26 cellular contexts compared by ENCODE assay signal in genomic region chr14:51921026-51921425, GRCh38.
"Had no signal": no experiment of that assay in that cellular context is flagged by ENCODE, and none has a peak within 500 bp of the region (broad histone marks: within the 10 kb centered on the region; RNA-seq: fewer than 3 reads in every experiment).

No MANE protein-coding gene starts in this region.

- H3K27me3 Mint-ChIP-seq: activated CD4-positive, alpha-beta T cell treated with anti-CD3 and anti-CD28 coated beads, Interleukin-2, amount 10 ng/mL, durations not matched to agents 7 days and 5 days; activated CD8-positive, alpha-beta memory T cell treated with anti-CD3 and anti-CD28 coated beads, Interleukin-2, amount 10 ng/mL, durations not matched to agents 7 days and 5 days; activated CD8-positive, alpha-beta T cell treated with anti-CD3 and anti-CD28 coated beads for 36 hours; activated naive CD4-positive, alpha-beta T cell treated with anti-CD3 and anti-CD28 coated beads, Interleukin-2, amount 10 ng/mL, durations not matched to agents 7 days and 5 days; naive thymus-derived CD4-positive, alpha-beta T cell; T-cell had no signal

- H3K4me1 ChIP-seq: body of pancreas, gastrocnemius medialis, pancreas, psoas muscle, right atrium auricular region, thyroid gland, uterus had no signal

- ATAC-seq: activated CD8-positive, alpha-beta memory T cell treated with anti-CD3 and anti-CD28 coated beads, Interleukin-2, amount 10 ng/mL, durations not matched to agents 7 days and 5 days; activated CD8-positive, alpha-beta T cell treated with anti-CD3 and anti-CD28 coated beads for 36 hours; body of pancreas; esophagus mucosa; gastrocnemius medialis; naive thymus-derived CD4-positive, alpha-beta T cell; pancreas; psoas muscle; stimulated activated naive CD8-positive, alpha-beta T cell treated with anti-CD3 and anti-CD28 coated beads, Interleukin-15, Interleukin-2, amounts not matched to agents 100 U/mL and 50 U/mL, for 24 hours; T-cell had no signal

- H3K9me3 ChIP-seq: body of pancreas, gastrocnemius medialis, pancreas, psoas muscle, right atrium auricular region, thyroid gland, uterus had no signal

- H3K9me3 Mint-ChIP-seq: activated CD8-positive, alpha-beta T cell treated with anti-CD3 and anti-CD28 coated beads for 36 hours; activated naive CD4-positive, alpha-beta T cell treated with anti-CD3 and anti-CD28 coated beads, Interleukin-2, amount 10 ng/mL, durations not matched to agents 7 days and 5 days; T-cell had no signal

- DNase-seq: activated CD4-positive, alpha-beta T cell treated with anti-CD3 and anti-CD28 coated beads, Interleukin-2, amount 10 ng/mL, durations not matched to agents 7 days and 5 days; activated CD4-positive, CD25-positive, alpha-beta regulatory T cell treated with anti-CD3 and anti-CD28 coated beads, Interleukin-2, amount 50 U/mL, for 72 hours; activated CD8-positive, alpha-beta memory T cell treated with anti-CD3 and anti-CD28 coated beads, Interleukin-2, amount 10 ng/mL, durations not matched to agents 7 days and 5 days; activated CD8-positive, alpha-beta T cell treated with anti-CD3 and anti-CD28 coated beads for 36 hours; activated effector memory CD4-positive, alpha-beta T cell treated with anti-CD3 and anti-CD28 coated beads, Interleukin-2, amount 50 U/mL, for 16 hours; activated naive CD4-positive, alpha-beta T cell treated with anti-CD3 and anti-CD28 coated beads, Interleukin-2, amount 10 ng/mL, durations not matched to agents 7 days and 5 days; activated T-cell treated with anti-CD3 and anti-CD28 coated beads for 4 hours; body of pancreas; caudate nucleus; dermis blood vessel endothelial cell; effector CD8-positive, alpha-beta T cell; gastrocnemius medialis; hippocampal formation; naive thymus-derived CD4-positive, alpha-beta T cell; pancreas; psoas muscle; stimulated activated CD4-positive, alpha-beta T cell treated with anti-CD3 and anti-CD28 coated beads, Interleukin-4, amount 100 ng/mL, for 4 hours; stimulated activated naive CD8-positive, alpha-beta T cell treated with anti-CD3 and anti-CD28 coated beads, Interleukin-15, Interleukin-2, amounts not matched to agents 100 U/mL and 50 U/mL, for 24 hours; T-cell; thyroid gland; uterus; WERI-Rb-1 had no signal

- H3K4me3 ChIP-seq: body of pancreas, gastrocnemius medialis, pancreas, psoas muscle, right atrium auricular region, thyroid gland, uterus had no signal

- FAIRE-seq: islet of Langerhans, pancreas, TTC549 had no signal

- H3K27ac Mint-ChIP-seq: activated CD4-positive, alpha-beta T cell treated with anti-CD3 and anti-CD28 coated beads, Interleukin-2, amount 10 ng/mL, durations not matched to agents 7 days and 5 days; activated CD8-positive, alpha-beta memory T cell treated with anti-CD3 and anti-CD28 coated beads, Interleukin-2, amount 10 ng/mL, durations not matched to agents 7 days and 5 days; activated CD8-positive, alpha-beta T cell treated with anti-CD3 and anti-CD28 coated beads for 36 hours; activated naive CD4-positive, alpha-beta T cell treated with anti-CD3 and anti-CD28 coated beads, Interleukin-2, amount 10 ng/mL, durations not matched to agents 7 days and 5 days had no signal

- H3K4me3 Mint-ChIP-seq: activated CD4-positive, alpha-beta T cell treated with anti-CD3 and anti-CD28 coated beads, Interleukin-2, amount 10 ng/mL, durations not matched to agents 7 days and 5 days; activated CD8-positive, alpha-beta memory T cell treated with anti-CD3 and anti-CD28 coated beads, Interleukin-2, amount 10 ng/mL, durations not matched to agents 7 days and 5 days; activated CD8-positive, alpha-beta T cell treated with anti-CD3 and anti-CD28 coated beads for 36 hours; activated naive CD4-positive, alpha-beta T cell treated with anti-CD3 and anti-CD28 coated beads, Interleukin-2, amount 10 ng/mL, durations not matched to agents 7 days and 5 days; T-cell had no signal

- H3K27me3 ChIP-seq: body of pancreas, gastrocnemius medialis, pancreas, right atrium auricular region, thyroid gland, uterus had no signal

- H3K36me3 ChIP-seq: gastrocnemius medialis, pancreas, right atrium auricular region, thyroid gland, uterus, WERI-Rb-1 had no signal

- H3K27ac ChIP-seq: body of pancreas, gastrocnemius medialis, pancreas, psoas muscle, right atrium auricular region, thyroid gland, uterus, WERI-Rb-1 had no signal
